23 cellular contexts compared by ENCODE assay signal in genomic region chr18:12783524-12783923, GRCh38.
"Had no signal": no experiment of that assay in that cellular context is flagged by ENCODE, and none has a peak within 500 bp of the region (broad histone marks: within the 10 kb centered on the region; RNA-seq: fewer than 3 reads in every experiment).

No MANE protein-coding gene starts in this region.

- H3K27me3 Mint-ChIP-seq: activated naive CD8-positive, alpha-beta T cell; central memory CD8-positive, alpha-beta T cell; naive thymus-derived CD8-positive, alpha-beta T cell had no signal

- H3K27ac Mint-ChIP-seq: activated naive CD8-positive, alpha-beta T cell; activated T-helper 1 cell treated with anti-CD3 and anti-CD28 coated beads, Interleukin-12 subunit alpha, Interleukin-12 subunit beta, Interleukin-2, Interleukin-4 antibody, amounts not matched to agents 30 ng/mL and 10 ng/mL and 1 ng/mL, durations not matched to agents 14 hours and 24 hours and 36 hours had no signal

- H3K9me3 ChIP-seq: adrenal gland, esophagus muscularis mucosa, prostate gland, stomach, suprapubic skin, vagina had no signal

- H3K4me3 Mint-ChIP-seq: activated CD8-positive, alpha-beta T cell treated with anti-CD3 and anti-CD28 coated beads, Interleukin-2, amount 10 ng/mL, durations not matched to agents 7 days and 5 days; activated naive CD8-positive, alpha-beta T cell; activated T-helper 1 cell treated with anti-CD3 and anti-CD28 coated beads, Interleukin-12 subunit alpha, Interleukin-12 subunit beta, Interleukin-2, Interleukin-4 antibody, amounts not matched to agents 30 ng/mL and 10 ng/mL and 1 ng/mL, durations not matched to agents 14 hours and 24 hours and 36 hours; central memory CD8-positive, alpha-beta T cell; naive thymus-derived CD8-positive, alpha-beta T cell had no signal

- ATAC-seq: activated CD8-positive, alpha-beta T cell treated with anti-CD3 and anti-CD28 coated beads, Interleukin-2, amount 10 ng/mL, durations not matched to agents 7 days and 5 days; naive thymus-derived CD8-positive, alpha-beta T cell had no signal

- FAIRE-seq: astrocyte, colon, frontal cortex had no signal

- H3K4me1 ChIP-seq: adrenal gland, esophagus muscularis mucosa, prostate gland, stomach, suprapubic skin, tibial nerve, vagina had no signal

- H3K4me1 Mint-ChIP-seq: central memory CD8-positive, alpha-beta T cell; naive thymus-derived CD8-positive, alpha-beta T cell had no signal

- H3K36me3 ChIP-seq: adrenal gland, esophagus muscularis mucosa, prostate gland, suprapubic skin, vagina had no signal

- H3K9me3 Mint-ChIP-seq: activated T-helper 1 cell treated with anti-CD3 and anti-CD28 coated beads, Interleukin-12 subunit alpha, Interleukin-12 subunit beta, Interleukin-2, Interleukin-4 antibody, amounts not matched to agents 30 ng/mL and 10 ng/mL and 1 ng/mL, durations not matched to agents 14 hours and 24 hours and 36 hours; central memory CD8-positive, alpha-beta T cell had no signal

- H3K27ac ChIP-seq: adrenal gland, esophagus muscularis mucosa, prostate gland, stomach, suprapubic skin, tibial nerve, vagina, VCaP had no signal

- H3K27me3 ChIP-seq: adrenal gland, esophagus muscularis mucosa, stomach, suprapubic skin, tibial nerve, vagina had no signal

- DNase-seq: activated CD4-positive, alpha-beta T cell treated with anti-CD3 and anti-CD28 coated beads for 1 hour; activated CD4-positive, alpha-beta T cell treated with anti-CD3 and anti-CD28 coated beads, Interleukin-2, amount 50 U/mL, for 1 hour; activated CD8-positive, alpha-beta T cell treated with anti-CD3 and anti-CD28 coated beads, Interleukin-2, amount 10 ng/mL, durations not matched to agents 7 days and 5 days; activated gamma-delta T cell treated with Interleukin-2 at 50 U/mL for 16 hours; adrenal gland; glutamatergic neuron; hypothalamus; mesendoderm; naive thymus-derived CD8-positive, alpha-beta T cell; stimulated activated CD4-positive, alpha-beta T cell treated with anti-CD3 and anti-CD28 coated beads, Interleukin-12 subunit alpha, Interleukin-12 subunit beta, amount 100 ng/mL, for 4 hours; stomach had no signal

- H3K4me3 ChIP-seq: adrenal gland, esophagus muscularis mucosa, prostate gland, stomach, suprapubic skin, tibial nerve, vagina had no signal
